In genomic region chr12:25052191-25053020, GRCh38 we compare ENCODE assay signal across 8 cellular contexts.
DNase-seq lines count a peak whose midpoint lies in the region; ATAC-seq and TF ChIP-seq lines count a peak whose summit lies in the region.

No MANE protein-coding gene starts in this region.

- H3K27ac ChIP-seq in CD4-positive, CD25-positive, alpha-beta regulatory T cell (ENCODE audit: insufficient read depth, low read length, poor library complexity, severe bottlenecking): peak overlapping the region; percentile 83
- H3K27ac ChIP-seq in endodermal cell (ENCODE audit: low read depth, low read length): no peak overlapping the region

- peak; percentile 73 to 74 for ATAC-seq in CD4-positive, CD25-positive, alpha-beta regulatory T cell (ENCODE audit: low read depth in 2 of 2)
- ATAC-seq in GM19467 (IDR thresholded peaks at IDR 0.05; ENCODE audit: unreplicated experiment) (peak; percentile 61), HG03571 (IDR thresholded peaks at IDR 0.05; ENCODE audit: unreplicated experiment) (peak; percentile 70), sciatic nerve (peak; percentile 91)

- H3K4me3 Mint-ChIP-seq in CD4-positive, CD25-positive, alpha-beta regulatory T cell: peak overlapping the region; percentile 97 to 99 (median 98)
- H3K4me3 Mint-ChIP-seq in endodermal cell: no peak overlapping the region

- peak overlapping the region; percentile 96 to 100 (median 98) for H3K27ac Mint-ChIP-seq in CD4-positive, CD25-positive, alpha-beta regulatory T cell
- H3K27ac Mint-ChIP-seq in endodermal cell: no peak overlapping the region

- H3K4me1 ChIP-seq in CD4-positive, CD25-positive, alpha-beta regulatory T cell (ENCODE audit: control insufficient read depth, insufficient read depth, low read length, poor library complexity, severe bottlenecking): peaks cover 37% of the 10 kb centered on the region
- H3K4me1 ChIP-seq in endodermal cell (ENCODE audit: control insufficient read depth, insufficient read depth, low read length): no peaks in the 10 kb centered on the region

- no peaks in the 10 kb centered on the region for H3K27me3 ChIP-seq in CD4-positive, CD25-positive, alpha-beta regulatory T cell (ENCODE audit: control insufficient read depth, insufficient read depth, low read length)
- no peaks in the 10 kb centered on the region for H3K27me3 ChIP-seq in endodermal cell (ENCODE audit: control insufficient read depth, insufficient read depth, low read length, poor library complexity, severe bottlenecking)

- 88 to 89% methylated on average over 11 to 13 of the region's 13 CpGs for WGBS in endodermal cell (ENCODE audit: insufficient coverage in 1 of 2, insufficient read length in 1 of 2), 2 experiments

- no peaks in the 10 kb centered on the region for H3K9me3 ChIP-seq in CD4-positive, CD25-positive, alpha-beta regulatory T cell (ENCODE audit: control insufficient read depth in 2 of 2, low read length in 2 of 2)
- H3K9me3 ChIP-seq in endodermal cell (ENCODE audit: control insufficient read depth, low read length): no peaks in the 10 kb centered on the region

- H3K9me3 Mint-ChIP-seq in CD4-positive, CD25-positive, alpha-beta regulatory T cell: peaks cover 0 to 5% (median 2%) of the 10 kb centered on the region in 7 donors
- H3K9me3 Mint-ChIP-seq in endodermal cell: peaks cover 14% of the 10 kb centered on the region

- intact Hi-C loops in sciatic nerve (cut with DNase I): no loop called here

- no peaks in the 10 kb centered on the region for H3K36me3 Mint-ChIP-seq in CD4-positive, CD25-positive, alpha-beta regulatory T cell
- no peaks in the 10 kb centered on the region for H3K36me3 Mint-ChIP-seq in endodermal cell (ENCODE audit: low read depth)

- H3K4me1 Mint-ChIP-seq in CD4-positive, CD25-positive, alpha-beta regulatory T cell: peaks cover 26 to 51% (median 35%) of the 10 kb centered on the region in 4 donors
- H3K4me1 Mint-ChIP-seq in endodermal cell: peaks cover 8% of the 10 kb centered on the region

- no peak overlapping the region for H3K9ac ChIP-seq in endodermal cell (ENCODE audit: extremely low read depth, low read length, poor library complexity, severe bottlenecking)

- no peaks in the 10 kb centered on the region for H3K36me3 ChIP-seq in CD4-positive, CD25-positive, alpha-beta regulatory T cell (ENCODE audit: control insufficient read depth, insufficient read depth, low read length)
- H3K36me3 ChIP-seq in endodermal cell (ENCODE audit: control insufficient read depth, insufficient read depth, low read length): no peaks in the 10 kb centered on the region

- peaks cover 17% of the 10 kb centered on the region for H3K27me3 Mint-ChIP-seq in CD4-positive, CD25-positive, alpha-beta regulatory T cell
- no peaks in the 10 kb centered on the region for H3K27me3 Mint-ChIP-seq in endodermal cell (ENCODE audit: insufficient read depth)

- peak; percentile 27 to 87 (median 79) for DNase-seq in CD4-positive, CD25-positive, alpha-beta regulatory T cell
- DNase-seq in activated CD4-positive, alpha-beta T cell treated with anti-CD3 and anti-CD28 coated beads, Interleukin-2, amount 50 U/mL, for 1 hour: peak; percentile 30
- DNase-seq in endodermal cell (peak; percentile 49), sciatic nerve (ENCODE audit: low spot score) (no peak), cerebellum (ENCODE audit: low spot score) (no peak), NCI-H1436 treated with DMSO at 0.1 percent for 48 hours (lab: John Stamatoyannopoulos, UW) (no peak)

- TF ChIP-seq CTCF in endodermal cell (conservative IDR thresholded peaks at IDR 0.05): no peak

- H3K4me3 ChIP-seq in CD4-positive, CD25-positive, alpha-beta regulatory T cell (ENCODE audit: low read depth, low read length): peak overlapping the region; percentile 99
- H3K4me3 ChIP-seq in endodermal cell (ENCODE audit: low read length): no peak overlapping the region

Comparison
In these comparisons a context has a peak if more than half of its experiments do, and no peak if none do; other contexts are left out.
1. DNase-seq: peak in CD4-positive, CD25-positive, alpha-beta regulatory T cell (3 of 3), activated CD4-positive, alpha-beta T cell treated with anti-CD3 and anti-CD28 coated beads, Interleukin-2, amount 50 U/mL, for 1 hour (single experiment) and endodermal cell (single experiment); none in sciatic nerve (single experiment), cerebellum (single experiment) and NCI-H1436 treated with DMSO at 0.1 percent for 48 hours (single experiment).
2. Peak in every context shown above with its lines, with median percentiles within 50 percentile points of each other: ATAC-seq.